ENCODE assay signal across 8 cellular contexts in genomic region chr5:111461261-111461671, GRCh38. TPM values are rescaled to one million over a fixed set of nuclear protein-coding genes. Genes with fewer than 3 reads are reported as not detected.
DNase-seq lines count a peak whose midpoint lies in the region; ATAC-seq, FAIRE-seq and TF ChIP-seq lines count a peak whose summit lies in the region.

No MANE protein-coding gene starts in this region.

- H3K9me3 ChIP-seq in adrenal gland (replicated peaks in 1 of 3) (no peaks in the 10 kb centered on the region), prostate gland (no peaks in the 10 kb centered on the region)

- H3K27me3 ChIP-seq in adrenal gland (no peaks in the 10 kb centered on the region), prostate gland (replicated peaks; ENCODE audit: insufficient read depth) (no peaks in the 10 kb centered on the region)

- intact Hi-C loops in adrenal gland (cut with DNase I), result no loop called here
- intact Hi-C loops in prostate gland (cut with DNase I), result loop anchor here (5.0 kb wide), 1 partner anchor 304 kb away; no protein-coding TSS in a partner anchor
- intact Hi-C loops in lower leg skin (cut with DNase I; ENCODE audit: low total_unique reads), result no loop called here

- H3K4me1 ChIP-seq in adrenal gland (replicated peaks in 1 of 2), result no peaks in the 10 kb centered on the region
- H3K4me1 ChIP-seq in prostate gland (replicated peaks), result no peaks in the 10 kb centered on the region

- H3K4me3 ChIP-seq in adrenal gland (no peak overlapping the region), prostate gland (no peak overlapping the region), lower leg skin (ENCODE audit: low read depth, poor library complexity, severe bottlenecking) (no peak overlapping the region)

- H3K27ac ChIP-seq in adrenal gland, result no peak overlapping the region
- H3K27ac ChIP-seq in prostate gland, result no peak overlapping the region

- DNase-seq in ELF-1 (ENCODE audit: low read depth, low spot score), result peak; percentile 63
- DNase-seq in HTR-8/SVneo (ENCODE audit: insufficient read length, low spot score), result peak; percentile 43
- peak in 4 of 7 donors; percentile 18 to 69 (median 23) for DNase-seq in adrenal gland
- peak; percentile 30 to 31 for DNase-seq in lung microvascular endothelial cell (ENCODE audit: low read depth in 2 of 2)
- no peak for DNase-seq in prostate gland (ENCODE audit: low spot score)
- DNase-seq in lower leg skin (ENCODE audit: low spot score in 2 of 2), result no peak

- peak; percentile 4 for FAIRE-seq in HTR-8/SVneo (lab: Jason Lieb, UNC)

- H3K36me3 ChIP-seq in adrenal gland (replicated peaks in 1 of 2), result no peaks in the 10 kb centered on the region
- no peaks in the 10 kb centered on the region for H3K36me3 ChIP-seq in prostate gland

- no peak for ATAC-seq in GM21447 (IDR thresholded peaks at IDR 0.05; ENCODE audit: unreplicated experiment)
- no peak for ATAC-seq in GM21515 (IDR thresholded peaks at IDR 0.05; ENCODE audit: unreplicated experiment)

- TF ChIP-seq CTCF in adrenal gland (IDR thresholded peaks at IDR 0.05) (peak in 3 of 6 experiments; percentile 38 to 47 (median 40)), prostate gland (IDR thresholded peaks at IDR 0.05) (no peak), lower leg skin (IDR thresholded peaks at IDR 0.05) (no peak)

- WGBS in adrenal gland, 4 donors, result 42 to 60% (median 57%) methylated on average over 2 of the region's 2 CpGs
- WGBS in prostate gland, result 45% methylated on average over 2 of the region's 2 CpGs
- WGBS in lower leg skin, 2 donors, result 41 to 54% methylated on average over 2 of the region's 2 CpGs

- TF ChIP-seq POLR2A in adrenal gland (IDR thresholded peaks at IDR 0.05) (no peak), prostate gland (IDR thresholded peaks at IDR 0.05) (no peak), lower leg skin (IDR thresholded peaks at IDR 0.05) (no peak)

RNA-seq across cellular contexts. Expression of gene STARD4, which starts 51.1 kb away (rescaled TPM):
- total RNA-seq in adrenal gland, result 10 to 100 TPM; 13.3 to 75.9 (median 24.1) TPM
- 10 to 100 TPM in 1 of 3 donors, 1 to 10 TPM in 2; 7.2 to 72.2 (median 7.6) TPM for polyA plus RNA-seq in adrenal gland
- 37.9 and 42.5 TPM in 2 replicates for total RNA-seq in lung microvascular endothelial cell
- total RNA-seq in prostate gland, result 10 to 100 TPM; 12.1 to 13.4 TPM
- total RNA-seq in lower leg skin, result 1 to 10 TPM in 3 of 4 donors, under 1 TPM in 1; 0.34 to 3.2 (median 2.9) TPM

Comparison
In these comparisons a context has a peak if more than half of its experiments do, and no peak if none do; other contexts are left out.
1. DNase-seq: peak in ELF-1 (single experiment), HTR-8/SVneo (single experiment), adrenal gland (4 of 7) and lung microvascular endothelial cell (2 of 2); none in prostate gland (single experiment) and lower leg skin (0 of 2).